ENCODE assay signal across 8 cellular contexts in the genomic region with DNA sequence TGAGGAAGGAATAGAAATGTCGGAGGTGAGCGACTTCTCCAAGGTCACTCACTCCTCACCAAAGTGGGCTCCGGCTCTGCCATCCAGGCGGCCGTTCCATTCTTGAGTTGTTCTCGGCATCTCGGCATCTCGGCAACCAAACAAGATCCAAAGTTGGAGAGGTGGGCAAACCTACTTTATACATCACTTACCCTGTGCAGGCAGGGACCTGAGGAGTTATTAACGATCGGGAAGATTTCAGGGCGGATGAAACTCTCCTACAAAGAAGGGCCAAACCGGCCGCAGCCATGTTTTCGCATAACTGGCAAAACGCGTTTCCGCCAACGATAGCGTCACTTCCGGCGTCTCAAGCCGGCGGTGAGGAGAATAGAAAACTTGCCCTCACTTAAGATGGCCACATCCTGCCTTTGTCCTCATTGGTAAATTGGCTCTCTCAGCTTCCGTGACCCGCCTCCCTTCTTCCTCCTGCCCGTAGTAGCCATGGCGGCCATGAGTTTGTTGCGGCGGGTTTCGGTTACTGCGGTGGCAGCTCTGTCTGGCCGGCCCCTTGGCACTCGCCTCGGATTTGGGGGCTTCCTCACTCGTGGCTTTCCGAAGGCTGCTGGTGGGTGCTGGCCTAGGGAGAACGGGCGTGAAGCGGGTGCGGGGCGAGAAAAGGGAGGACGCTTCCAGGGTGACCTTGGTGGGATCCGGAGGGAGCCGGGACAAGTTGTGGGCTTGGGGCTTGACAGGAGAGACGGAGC. TPM values are rescaled to one million over a fixed set of nuclear protein-coding genes. Genes with fewer than 3 reads are reported as not detected.
DNase-seq lines count a peak whose midpoint lies in the region; ATAC-seq and TF ChIP-seq lines count a peak whose summit lies in the region.

TSS of gene MRPL47 (minus strand) at position 303 of the 743 bp plus-strand sequence. CDS start at position 289, 14 bp downstream.
TSS of gene NDUFB5 (plus strand) at position 459 of the 743 bp plus-strand sequence. CDS start at position 481, 22 bp downstream.

- peak within 1 kb of the TSS; percentile 93 for H3K27ac ChIP-seq in CD8-positive, alpha-beta T cell (ENCODE audit: low read depth, low read length)
- H3K27ac ChIP-seq in lower lobe of right lung, result peak within 1 kb of the TSS; percentile 91

- no peaks in the 10 kb centered on the region for H3K9me3 Mint-ChIP-seq in CD8-positive, alpha-beta T cell

- peaks cover 13% of the 10 kb centered on the region for H3K4me1 ChIP-seq in CD8-positive, alpha-beta T cell (ENCODE audit: insufficient read depth, low read length)
- peaks cover 22% of the 10 kb centered on the region for H3K4me1 ChIP-seq in lower lobe of right lung

- CTCF ChIA-PET in CD8-positive, alpha-beta T cell (lab: Charles Lee), result interaction anchor here (0.6 to 1.1 kb wide), 3 partner anchors 45 to 1999 kb away, joined by 3 to 8 read pairs (median 3); no protein-coding TSS in a partner anchor

- ATAC-seq in CD8-positive, alpha-beta T cell, result peak; percentile 99
- peak; percentile 95 for ATAC-seq in GM19467 (IDR thresholded peaks at IDR 0.05; ENCODE audit: unreplicated experiment)
- peak; percentile 100 for ATAC-seq in lower lobe of right lung

- no peaks in the 10 kb centered on the region for H3K27me3 Mint-ChIP-seq in CD8-positive, alpha-beta T cell (ENCODE audit: low read depth)

- no peaks in the 10 kb centered on the region for H3K9me3 ChIP-seq in CD8-positive, alpha-beta T cell (ENCODE audit: low read length)
- no peaks in the 10 kb centered on the region for H3K9me3 ChIP-seq in lower lobe of right lung

- H3K4me3 Mint-ChIP-seq in CD8-positive, alpha-beta T cell, result peak within 1 kb of the TSS; percentile 97

- H3K4me3 ChIP-seq in CD8-positive, alpha-beta T cell (ENCODE audit: low read depth, low read length), result peak within 1 kb of the TSS; percentile 82
- peak within 1 kb of the TSS; percentile 73 for H3K4me3 ChIP-seq in lower lobe of right lung

- peak within 1 kb of the TSS; percentile 100 for H3K27ac Mint-ChIP-seq in CD8-positive, alpha-beta T cell

- peak; percentile 81 to 95 (median 93) for DNase-seq in CD8-positive, alpha-beta T cell
- DNase-seq in HS-27A (ENCODE audit: low read depth), result peak; percentile 86
- DNase-seq in NK-92 (lab: John Stamatoyannopoulos, UW; ENCODE audit: unreplicated experiment), result peak; percentile 69
- peak; percentile 81 to 86 for DNase-seq in activated CD8-positive, alpha-beta memory T cell treated with anti-CD3 and anti-CD28 coated beads for 1 hour (ENCODE audit: extremely low read depth in 1 of 2, low read depth in 1 of 2)
- peak; percentile 93 for DNase-seq in effector CD4-positive, alpha-beta T cell
- peak; percentile 95 for DNase-seq in lower lobe of right lung
- peak; percentile 84 to 89 (median 89) for DNase-seq in stimulated activated CD4-positive, alpha-beta T cell treated with anti-CD3 and anti-CD28 coated beads, TNF-alpha, amount 100 ng/mL, for 24 hours (ENCODE audit: low read depth in 3 of 3)

- H3K36me3 Mint-ChIP-seq in CD8-positive, alpha-beta T cell, result peaks cover 48% of the 10 kb centered on the region

- H3K27me3 ChIP-seq in CD8-positive, alpha-beta T cell (ENCODE audit: insufficient read depth, low read length), result no peaks in the 10 kb centered on the region
- no peaks in the 10 kb centered on the region for H3K27me3 ChIP-seq in lower lobe of right lung (ENCODE audit: low read depth)

- POLR2A ChIA-PET in CD8-positive, alpha-beta T cell (lab: Charles Lee), result interaction anchor here (0.7 to 1.4 kb wide), 6 partner anchors 10 to 1308 kb away, joined by 3 to 5 read pairs (median 4); partner anchors contain the start of genes ACTL6A, FXR1, USP13 and ZMAT3

- H3K4me1 Mint-ChIP-seq in CD8-positive, alpha-beta T cell (ENCODE audit: low read depth), result peaks cover 55% of the 10 kb centered on the region

- TF ChIP-seq CTCF in CD8-positive, alpha-beta T cell (IDR thresholded peaks at IDR 0.05), result no peak
- no peak for TF ChIP-seq CTCF in lower lobe of right lung (IDR thresholded peaks at IDR 0.05)

- peaks cover under 1% of the 10 kb centered on the region for H3K36me3 ChIP-seq in CD8-positive, alpha-beta T cell (ENCODE audit: insufficient read depth, low read length)
- H3K36me3 ChIP-seq in lower lobe of right lung, result peaks cover 32% of the 10 kb centered on the region

- intact Hi-C loops in CD8-positive, alpha-beta T cell (cut with DNase I, micrococcal nuclease), result loop anchor here (1.0 to 5.0 kb wide), 12 partner anchors 41 to 1308 kb away; partner anchors contain the start of genes MFN1 (in 2 of the 2), PIK3CA (in 2 of the 2), TTC14 (in 2 of the 2) and ACTL6A (in 1 of the 2)
- intact Hi-C loops in lower lobe of right lung (cut with DNase I), result no loop called here

RNA-seq across cellular contexts. Expression of gene MRPL47, which starts in this region (rescaled TPM):
- total RNA-seq in CD8-positive, alpha-beta T cell, result 10 to 100 TPM; 36.4 to 37.8 TPM
- total RNA-seq in lower lobe of right lung, result 21.0 TPM

RNA-seq across cellular contexts. Expression of gene NDUFB5, which starts in this region (rescaled TPM):
- 10 to 100 TPM; 21.0 to 25.6 TPM for total RNA-seq in CD8-positive, alpha-beta T cell
- total RNA-seq in lower lobe of right lung, result 93.9 TPM

Comparison
In these comparisons a context has a peak if more than half of its experiments do, and no peak if none do; other contexts are left out.
1. Peak in every context shown above with its lines: DNase-seq, ATAC-seq, H3K4me3 ChIP-seq and H3K27ac ChIP-seq.